ENCODE assay signal across 21 cellular contexts in the genomic region with DNA sequence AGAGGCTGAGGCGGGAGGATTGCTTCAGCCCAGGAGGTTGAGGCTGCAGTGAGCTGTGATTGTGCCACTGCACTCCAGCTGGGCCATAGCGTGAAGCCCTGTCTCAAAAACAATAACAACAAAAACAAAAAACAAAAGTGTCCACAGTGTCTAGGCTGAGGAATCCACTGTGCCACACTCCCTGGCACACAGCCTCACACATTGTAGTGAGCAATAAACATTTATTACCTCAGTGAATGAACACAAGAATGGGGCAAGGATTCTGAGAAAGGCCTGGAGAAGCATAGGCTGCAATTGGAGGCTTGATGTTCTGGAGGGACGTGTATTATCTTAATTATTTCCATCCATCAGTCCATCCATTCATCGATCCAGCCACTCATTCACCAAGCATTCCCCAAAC. TPM values are rescaled to one million over a fixed set of nuclear protein-coding genes. Genes with fewer than 3 reads are reported as not detected.
DNase-seq lines count a peak whose midpoint lies in the region; ATAC-seq, FAIRE-seq and TF ChIP-seq lines count a peak whose summit lies in the region.
"Had no signal": no experiment of that assay in that cellular context is flagged by ENCODE, and none has a peak within 500 bp of the region (broad histone marks: within the 10 kb centered on the region; RNA-seq: fewer than 3 reads in every experiment).

No MANE protein-coding gene starts in this region.

- H3K4me3 ChIP-seq in small intestine (ENCODE audit: low read depth in 1 of 2, low read length in 2 of 2) (no peak overlapping the region), testis (no peak overlapping the region)
- H3K4me3 ChIP-seq: BLaER1 had no signal

- ATAC-seq in left colon: peak; percentile 97
- no peak for ATAC-seq in GM18505 (IDR thresholded peaks at IDR 0.05; ENCODE audit: unreplicated experiment)
- ATAC-seq in GM19455 (IDR thresholded peaks at IDR 0.05; ENCODE audit: unreplicated experiment): no peak

- H3K36me3 ChIP-seq in small intestine (ENCODE audit: control insufficient read depth in 2 of 2, insufficient read depth in 2 of 2, low read length in 2 of 2): no peaks in the 10 kb centered on the region
- no peaks in the 10 kb centered on the region for H3K36me3 ChIP-seq in testis (ENCODE audit: low read depth, missing control alignments)
- H3K36me3 ChIP-seq: BE2C, BLaER1 had no signal

- DNase-seq in left colon (no peak), small intestine (peak; percentile 48), testis (no peak)
- DNase-seq: 8988T; ACHN; BE2C; C1 segment of cervical spinal cord; CD4-positive, alpha-beta memory T cell; CD4-positive, CD25-positive, alpha-beta regulatory T cell; CD8-positive, alpha-beta memory T cell; COR-L47; DMS79 treated with DMSO at 0.1 percent for 48 hours; GF-D8 had no signal

- TF ChIP-seq POLR2A in GM18505 (IDR thresholded peaks at IDR 0.05; ENCODE audit: borderline replicate concordance, extremely low read depth, insufficient read depth, insufficient read length): no peak
- no peak for TF ChIP-seq POLR2A in testis (IDR thresholded peaks at IDR 0.05)

- intact Hi-C loops in left colon (cut with DNase I, micrococcal nuclease): no loop called here
- intact Hi-C loops in testis (cut with DNase I; ENCODE audit: low total_unique reads): no loop called here

- H3K4me1 ChIP-seq in small intestine (ENCODE audit: control insufficient read depth in 2 of 2, insufficient read depth in 1 of 2, low read depth in 1 of 2, low read length in 1 of 2) (no peaks in the 10 kb centered on the region), testis (no peaks in the 10 kb centered on the region)
- H3K4me1 ChIP-seq: BE2C had no signal

- peaks cover 0 to 2% of the 10 kb centered on the region in 2 donors for H3K27me3 ChIP-seq in small intestine (ENCODE audit: control insufficient read depth in 2 of 2, insufficient read depth in 2 of 2, low read length in 2 of 2)
- no peaks in the 10 kb centered on the region for H3K27me3 ChIP-seq in testis
- H3K27me3 ChIP-seq: BE2C, BLaER1 had no signal

- WGBS in small intestine, 3 donors: 40 to 77% (median 53%) methylated on average over 4 of the region's 4 CpGs
- 86 to 97% methylated on average over 4 of the region's 4 CpGs for WGBS in testis, 2 donors

- H3K27ac ChIP-seq in small intestine (ENCODE audit: low read depth in 1 of 2, low read length in 1 of 2) (no peak overlapping the region), testis (no peak overlapping the region)
- H3K27ac ChIP-seq: BLaER1 had no signal

- TF ChIP-seq CTCF in testis (IDR thresholded peaks at IDR 0.05): no peak

- H3K9me3 ChIP-seq in small intestine (ENCODE audit: control insufficient read depth, low read depth) (no peaks in the 10 kb centered on the region), testis (no peaks in the 10 kb centered on the region)
- H3K9me3 ChIP-seq: BE2C, BLaER1 had no signal

- no peak for FAIRE-seq in small intestine (lab: Jason Lieb, UNC)
- FAIRE-seq: A204.1, D721Med, G401.6, GM12891, GM18507 had no signal

RNA-seq across cellular contexts. Expression of a gene that starts 17.1 kb away (rescaled TPM):
- 1 to 10 TPM in 1 of 2 donors, under 1 TPM in 1; 0.46 to 2.4 TPM for total RNA-seq in left colon
- under 1 TPM in 2 of 3 donors, not detected in 1; 0.27 to 0.66 TPM for polyA plus RNA-seq in small intestine
- total RNA-seq in testis: 10 to 100 TPM in 1 of 2 donors, 1 to 10 TPM in 1; 5.6 to 12.8 TPM
- 3.0 TPM for polyA plus RNA-seq in testis (ENCODE audit: insufficient read depth, low read depth, low replicate concordance)
